Comparison of ENCODE assay signal across 8 cellular contexts in genomic region chr1:244864253-244865027, GRCh38. TPM values are rescaled to one million over a fixed set of nuclear protein-coding genes. Genes with fewer than 3 reads are reported as not detected.
DNase-seq lines count a peak whose midpoint lies in the region; ATAC-seq, FAIRE-seq and TF ChIP-seq lines count a peak whose summit lies in the region.

Gene HNRNPU (minus strand): TSS chr1:244864543. CDS start chr1:244864307, 236 bp downstream.

- H3K9me3 ChIP-seq in DOHH2 (ENCODE audit: control insufficient read depth, insufficient read depth, low read length) (no peaks in the 10 kb centered on the region), Karpas-422 (ENCODE audit: low read length) (no peaks in the 10 kb centered on the region), esophagus muscularis mucosa (no peaks in the 10 kb centered on the region)

- peaks cover 54% of the 10 kb centered on the region for H3K4me1 Mint-ChIP-seq in activated T-cell treated with anti-CD3 and anti-CD28 coated beads, Interleukin-2, amount 50 U/mL, for 72 hours (ENCODE audit: low read depth)

- H3K36me3 ChIP-seq in DOHH2 (ENCODE audit: control insufficient read depth, low read length), result peaks cover 46% of the 10 kb centered on the region
- H3K36me3 ChIP-seq in Karpas-422 (ENCODE audit: insufficient read depth, low read length), result peaks cover 36% of the 10 kb centered on the region
- H3K36me3 ChIP-seq in esophagus muscularis mucosa, result peaks cover 7 to 32% (median 14%) of the 10 kb centered on the region in 4 donors

- peak within 1 kb of the TSS; percentile 94 for H3K9ac ChIP-seq in Karpas-422 (ENCODE audit: low read length)

- DNase-seq in Karpas-422 (peak; percentile 98), RCC 7860 (ENCODE audit: low spot score) (peak; percentile 92), esophagus muscularis mucosa (ENCODE audit: extremely low spot score) (peak; percentile 98), myocyte (ENCODE audit: low read depth) (peak; percentile 97)
- DNase-seq in activated T-cell treated with anti-CD3 and anti-CD28 coated beads, Interleukin-2, amount 50 U/mL, for 72 hours, result peak; percentile 97 to 98
- DNase-seq in stimulated activated CD8-positive, alpha-beta memory T cell treated with anti-CD3 and anti-CD28 coated beads, Interleukin-7, amount 100 ng/mL, for 48 hours (ENCODE audit: extremely low read depth in 1 of 2, low read depth in 1 of 2), result peak; percentile 89 to 91

- peak within 1 kb of the TSS; percentile 99 for H3K4me3 ChIP-seq in DOHH2 (ENCODE audit: low read length)
- H3K4me3 ChIP-seq in Karpas-422 (ENCODE audit: low read length), result peak within 1 kb of the TSS; percentile 97
- H3K4me3 ChIP-seq in esophagus muscularis mucosa, result peak within 1 kb of the TSS; percentile 97 to 100 (median 99)

- H3K27ac ChIP-seq in DOHH2 (ENCODE audit: low read depth, low read length), result peak within 1 kb of the TSS; percentile 85
- peak within 1 kb of the TSS; percentile 89 for H3K27ac ChIP-seq in Karpas-422 (ENCODE audit: low read length)
- peak within 1 kb of the TSS; percentile 100 for H3K27ac ChIP-seq in esophagus muscularis mucosa (replicated peaks in 1 of 4)

- H3K4me3 Mint-ChIP-seq in activated T-cell treated with anti-CD3 and anti-CD28 coated beads, Interleukin-2, amount 50 U/mL, for 72 hours, result peak within 1 kb of the TSS; percentile 98

- WGBS in esophagus muscularis mucosa, result under 1% methylated on average over 29 of the region's 71 CpGs

- peak; percentile 97 for TF ChIP-seq POLR2A in esophagus muscularis mucosa (IDR thresholded peaks at IDR 0.05; ENCODE audit: low read depth)

- intact Hi-C loops in esophagus muscularis mucosa (cut with DNase I), result loop anchor here (1.0 to 5.0 kb wide), 3 partner anchors 29 to 178 kb away; partner anchors contain the start of gene COX20

- peaks cover 64% of the 10 kb centered on the region for H3K79me2 ChIP-seq in DOHH2 (ENCODE audit: control insufficient read depth, low read length)
- peaks cover 46% of the 10 kb centered on the region for H3K79me2 ChIP-seq in Karpas-422 (ENCODE audit: low read length)

- H3K4me1 ChIP-seq in DOHH2 (ENCODE audit: control insufficient read depth, low read length) (peaks cover 46% of the 10 kb centered on the region), Karpas-422 (ENCODE audit: low read length) (peaks cover 38% of the 10 kb centered on the region), esophagus muscularis mucosa (peaks cover 30 to 48% (median 44%) of the 10 kb centered on the region in 4 donors)

- H3K27me3 Mint-ChIP-seq in activated T-cell treated with anti-CD3 and anti-CD28 coated beads, Interleukin-2, amount 50 U/mL, for 72 hours (ENCODE audit: low read depth), result no peaks in the 10 kb centered on the region

- H4K20me1 ChIP-seq in DOHH2 (ENCODE audit: control insufficient read depth, insufficient read depth, low read depth, low read length) (peaks cover 34% of the 10 kb centered on the region), Karpas-422 (ENCODE audit: insufficient read depth, low read depth, low read length) (peaks cover 34% of the 10 kb centered on the region)

- peak; percentile 90 for TF ChIP-seq EP300 in esophagus muscularis mucosa (IDR thresholded peaks at IDR 0.05)

- H3K27me3 ChIP-seq in DOHH2 (ENCODE audit: control insufficient read depth, low read length) (peaks cover 4% of the 10 kb centered on the region; the same call in 1 of the 2 replicates), Karpas-422 (ENCODE audit: low read length) (no peaks in the 10 kb centered on the region), esophagus muscularis mucosa (no peaks in the 10 kb centered on the region)

- H3K9me3 Mint-ChIP-seq in activated T-cell treated with anti-CD3 and anti-CD28 coated beads, Interleukin-2, amount 50 U/mL, for 72 hours, result no peaks in the 10 kb centered on the region

- peak within 1 kb of the TSS; percentile 97 for H3K27ac Mint-ChIP-seq in activated T-cell treated with anti-CD3 and anti-CD28 coated beads, Interleukin-2, amount 50 U/mL, for 72 hours

- peaks cover 20 to 39% of the 10 kb centered on the region in 2 donors for H3K36me3 Mint-ChIP-seq in activated T-cell treated with anti-CD3 and anti-CD28 coated beads, Interleukin-2, amount 50 U/mL, for 72 hours (ENCODE audit: insufficient read depth in 2 of 2)

- H3K9me2 ChIP-seq in DOHH2 (replicated peaks; ENCODE audit: control insufficient read depth, low read length) (no peaks in the 10 kb centered on the region), Karpas-422 (replicated peaks; ENCODE audit: insufficient read depth, low read length) (no peaks in the 10 kb centered on the region)

- ATAC-seq in GM21786 (IDR thresholded peaks at IDR 0.05; ENCODE audit: unreplicated experiment), result peak; percentile 63
- peak; percentile 73 to 77 for ATAC-seq in activated T-cell treated with anti-CD3 and anti-CD28 coated beads, Interleukin-2, amount 50 U/mL, for 72 hours (replicated peaks in 1 of 2)

- TF ChIP-seq CTCF in DOHH2 (IDR thresholded peaks at IDR 0.05; ENCODE audit: low read depth, low read length, poor library complexity, severe bottlenecking) (no peak), esophagus muscularis mucosa (IDR thresholded peaks at IDR 0.05) (peak in 2 of 3 experiments; percentile 27 to 36)

- peak within 1 kb of the TSS; percentile 53; the same call in 1 of the 2 replicates for H2AFZ ChIP-seq in Karpas-422 (ENCODE audit: low read length)

- FAIRE-seq in RCC 7860 (lab: Jason Lieb, UNC), result peak; percentile 69

- H3K4me2 ChIP-seq in DOHH2 (ENCODE audit: low read length) (peak within 1 kb of the TSS; percentile 67), Karpas-422 (ENCODE audit: low read depth, low read length, poor library complexity, severe bottlenecking) (peak within 1 kb of the TSS; percentile 88)

- H3F3A ChIP-seq in DOHH2 (ENCODE audit: control insufficient read depth, insufficient read depth), result peaks cover 32% of the 10 kb centered on the region

RNA-seq across cellular contexts. Expression of gene HNRNPU, which starts in this region (rescaled TPM):
- total RNA-seq in Karpas-422 (2014; rRNA removed; shearing (Covaris generic); ENCODE audit: low replicate concordance), result 224 and 343 TPM in 2 replicates
- total RNA-seq in activated T-cell treated with anti-CD3 and anti-CD28 coated beads, Interleukin-2, amount 50 U/mL, for 72 hours, result 100 to 1,000 TPM; 310 to 319 TPM
- 100 to 1,000 TPM; 255 to 306 (median 279) TPM for total RNA-seq in esophagus muscularis mucosa
- 214 and 222 TPM in 2 replicates for total RNA-seq in myocyte
- 155 TPM for polyA plus RNA-seq in myocyte (2012)

Comparison
In these comparisons a context has a peak if more than half of its experiments do, and no peak if none do; other contexts are left out.
1. Peak in every context shown above with its lines: DNase-seq, ATAC-seq, H3K4me3 ChIP-seq and H3K27ac ChIP-seq.